In genomic region chr1:192786617-192787016, GRCh38 we compare ENCODE assay signal across 17 cellular contexts.
"Had no signal": no experiment of that assay in that cellular context is flagged by ENCODE, and none has a peak within 500 bp of the region (broad histone marks: within the 10 kb centered on the region; RNA-seq: fewer than 3 reads in every experiment).

No MANE protein-coding gene starts in this region.

- H3K36me3 Mint-ChIP-seq: activated naive CD4-positive, alpha-beta T cell treated with anti-CD3 and anti-CD28 coated beads, Interleukin-2, amount 50 U/mL, for 72 hours; brain; natural killer cell treated with Interleukin-12 subunit alpha and Interleukin-12 subunit beta and Interleukin-15 and Interleukin-18, amount 100 ng/mL, for 72 hours had no signal

- H3K27me3 ChIP-seq: hepatocyte, sigmoid colon, testis had no signal

- H3K4me3 ChIP-seq: hepatocyte, sigmoid colon, testis had no signal

- H3K27ac Mint-ChIP-seq: activated naive CD4-positive, alpha-beta T cell treated with anti-CD3 and anti-CD28 coated beads, Interleukin-2, amount 50 U/mL, for 72 hours; brain; natural killer cell treated with Interleukin-12 subunit alpha and Interleukin-12 subunit beta and Interleukin-15 and Interleukin-18, amount 100 ng/mL, for 72 hours; progenitor cell of endocrine pancreas had no signal

- H3K9me3 ChIP-seq: sigmoid colon, testis had no signal

- H3K4me3 Mint-ChIP-seq: brain; natural killer cell treated with Interleukin-12 subunit alpha and Interleukin-12 subunit beta and Interleukin-15 and Interleukin-18, amount 100 ng/mL, for 72 hours had no signal

- H3K9me3 Mint-ChIP-seq: activated naive CD4-positive, alpha-beta T cell treated with anti-CD3 and anti-CD28 coated beads, Interleukin-2, amount 50 U/mL, for 72 hours had no signal

- H3K4me1 ChIP-seq: testis had no signal

- ATAC-seq: activated naive CD4-positive, alpha-beta T cell treated with anti-CD3 and anti-CD28 coated beads, Interleukin-2, amount 50 U/mL, for 72 hours; left cardiac atrium; natural killer cell treated with Interleukin-12 subunit alpha and Interleukin-12 subunit beta and Interleukin-15 and Interleukin-18, amount 100 ng/mL, for 72 hours had no signal

- H3K27me3 Mint-ChIP-seq: brain, progenitor cell of endocrine pancreas had no signal

- H3K4me1 Mint-ChIP-seq: brain had no signal

- H3K36me3 ChIP-seq: sigmoid colon had no signal

- DNase-seq: activated T-cell treated with anti-CD3 and anti-CD28 coated beads, Interleukin-2, amount 50 U/mL, for 1 hour; aorta; foreskin fibroblast; left cardiac atrium; mammary epithelial cell; midbrain; retina; sigmoid colon; stimulated activated CD4-positive, alpha-beta T cell treated with anti-CD3 and anti-CD28 coated beads, Interleukin-4, amount 100 ng/mL, for 1 hour; stimulated activated naive CD4-positive, alpha-beta T cell; T-helper 1 cell; testis had no signal

- H3K27ac ChIP-seq: hepatocyte, sigmoid colon, testis had no signal
